Comparison of ENCODE assay signal across 8 cellular contexts in the genomic region with DNA sequence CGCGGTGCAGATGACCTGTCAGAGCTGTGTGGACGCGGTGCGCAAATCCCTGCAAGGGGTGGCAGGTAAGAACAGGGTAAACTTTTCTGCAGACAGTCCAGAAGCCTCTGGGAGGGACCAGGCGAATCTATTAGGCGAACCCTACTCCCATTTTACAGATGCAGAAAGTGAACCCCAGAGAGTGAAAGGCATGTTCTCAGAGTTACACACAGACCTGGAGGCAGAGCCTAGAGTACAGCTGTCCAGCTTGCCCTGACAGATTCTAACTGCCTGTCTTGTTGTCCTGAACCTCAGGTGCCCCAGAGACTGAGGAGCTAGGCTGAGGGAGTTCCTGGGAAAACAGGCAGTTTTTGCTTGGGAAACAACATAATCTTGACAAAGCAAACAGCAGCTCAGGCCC. TPM values are rescaled to one million over a fixed set of nuclear protein-coding genes. Genes with fewer than 3 reads are reported as not detected.
A peak's percentile ranks its signal among the peaks of the same experiment; 100 is the strongest.
DNase-seq lines count a peak whose midpoint lies in the region; ATAC-seq and TF ChIP-seq lines count a peak whose summit lies in the region.

No MANE protein-coding gene starts in this region.

- peaks cover 16 to 30% (median 28%) of the 10 kb centered on the region in 3 donors for H3K4me1 Mint-ChIP-seq in IgD-negative memory B cell
- H3K4me1 Mint-ChIP-seq in naive thymus-derived CD8-positive, alpha-beta T cell, result peaks cover 19 to 47% (median 37%) of the 10 kb centered on the region in 4 donors

- H3K36me3 Mint-ChIP-seq in IgD-negative memory B cell, result peaks cover 2% of the 10 kb centered on the region
- no peaks in the 10 kb centered on the region for H3K36me3 Mint-ChIP-seq in naive thymus-derived CD8-positive, alpha-beta T cell

- POLR2A ChIA-PET in naive thymus-derived CD8-positive, alpha-beta T cell (lab: Charles Lee), result interaction anchor here (0.5 to 8.2 kb wide), 8 partner anchors 24 to 247 kb away, joined by 3 to 72 read pairs (median 10); a partner anchor contains a TSS

- no peak for TF ChIP-seq CTCF in AG09309 (IDR thresholded peaks at IDR 0.05; ENCODE audit: control insufficient read depth, insufficient read depth, low read depth, low read length, missing control alignments)
- TF ChIP-seq CTCF in coronary artery (IDR thresholded peaks at IDR 0.05), result no peak

- H3K27ac Mint-ChIP-seq in IgD-negative memory B cell, result peak overlapping the region; percentile 91 to 100 (median 98)
- H3K27ac Mint-ChIP-seq in naive thymus-derived CD8-positive, alpha-beta T cell, result peak overlapping the region; percentile 94 to 100 (median 100)

- H3K4me3 ChIP-seq in AG09309 (ENCODE audit: control insufficient read depth, low read depth, low read length) (peak overlapping the region; percentile 63), coronary artery (peak overlapping the region; percentile 81)

- H3K9me3 Mint-ChIP-seq in IgD-negative memory B cell, result no peaks in the 10 kb centered on the region
- no peaks in the 10 kb centered on the region for H3K9me3 Mint-ChIP-seq in naive thymus-derived CD8-positive, alpha-beta T cell

- peak overlapping the region; percentile 79 to 91 for H3K27ac ChIP-seq in coronary artery

- no peak for DNase-seq in AG09309 (ENCODE audit: low read depth)
- no peak for DNase-seq in coronary artery (ENCODE audit: low spot score)
- DNase-seq in naive thymus-derived CD8-positive, alpha-beta T cell, result no peak
- DNase-seq in Kasumi-1 (lab: John Stamatoyannopoulos, UW), result no peak
- DNase-seq in stimulated activated CD4-positive, alpha-beta T cell treated with anti-CD3 and anti-CD28 coated beads, Interleukin-4, amount 100 ng/mL, for 4 hours, result no peak
- DNase-seq in effector CD4-positive, alpha-beta T cell, result no peak
- no peak for DNase-seq in GF-D8 (lab: John Stamatoyannopoulos, UW)

- H3K4me3 Mint-ChIP-seq in IgD-negative memory B cell, result peak overlapping the region; percentile 95 to 100 (median 100)
- H3K4me3 Mint-ChIP-seq in naive thymus-derived CD8-positive, alpha-beta T cell, result peak overlapping the region; percentile 88 to 100 (median 100)

- no peak for ATAC-seq in naive thymus-derived CD8-positive, alpha-beta T cell

- no peaks in the 10 kb centered on the region for H3K27me3 Mint-ChIP-seq in IgD-negative memory B cell
- no peaks in the 10 kb centered on the region for H3K27me3 Mint-ChIP-seq in naive thymus-derived CD8-positive, alpha-beta T cell

RNA-seq across cellular contexts. Expression of a gene that starts 0.7 kb away (rescaled TPM):
- polyA plus RNA-seq in IgD-negative memory B cell, result 74.7 TPM
- total RNA-seq in naive thymus-derived CD8-positive, alpha-beta T cell, result 10 to 100 TPM; 57.2 to 59.1 TPM
- 10 to 100 TPM; 39.2 to 53.4 (median 46.6) TPM for polyA plus RNA-seq in naive thymus-derived CD8-positive, alpha-beta T cell

RNA-seq across cellular contexts. Expression of a gene that starts 0.8 kb away (rescaled TPM):
- not detected for polyA plus RNA-seq in IgD-negative memory B cell
- under 1 TPM in 1 of 2 experiments, not detected in 1; 0.16 TPM for total RNA-seq in naive thymus-derived CD8-positive, alpha-beta T cell
- polyA plus RNA-seq in naive thymus-derived CD8-positive, alpha-beta T cell, result not detected

RNA-seq across cellular contexts. Expression of a gene that starts 22.8 kb away (rescaled TPM):
- 80.5 TPM for polyA plus RNA-seq in IgD-negative memory B cell
- total RNA-seq in naive thymus-derived CD8-positive, alpha-beta T cell, result 100 to 1,000 TPM; 182 to 194 TPM
- polyA plus RNA-seq in naive thymus-derived CD8-positive, alpha-beta T cell, result 10 to 100 TPM; 70.2 to 91.8 (median 83.3) TPM

RNA-seq across cellular contexts. Expression of a gene that starts 25.2 kb away (rescaled TPM):
- 7.0 TPM for polyA plus RNA-seq in IgD-negative memory B cell
- 10 to 100 TPM; 53.9 to 58.4 TPM for total RNA-seq in naive thymus-derived CD8-positive, alpha-beta T cell
- polyA plus RNA-seq in naive thymus-derived CD8-positive, alpha-beta T cell, result 10 to 100 TPM; 25.1 to 40.9 (median 25.4) TPM

RNA-seq across cellular contexts. Expression of a gene that starts 44.9 kb away (rescaled TPM):
- polyA plus RNA-seq in IgD-negative memory B cell, result 189 TPM
- total RNA-seq in naive thymus-derived CD8-positive, alpha-beta T cell, result 100 to 1,000 TPM; 213 to 232 TPM
- 100 to 1,000 TPM; 250 to 283 (median 262) TPM for polyA plus RNA-seq in naive thymus-derived CD8-positive, alpha-beta T cell
